15 cellular contexts compared by ENCODE assay signal in the genomic region with DNA sequence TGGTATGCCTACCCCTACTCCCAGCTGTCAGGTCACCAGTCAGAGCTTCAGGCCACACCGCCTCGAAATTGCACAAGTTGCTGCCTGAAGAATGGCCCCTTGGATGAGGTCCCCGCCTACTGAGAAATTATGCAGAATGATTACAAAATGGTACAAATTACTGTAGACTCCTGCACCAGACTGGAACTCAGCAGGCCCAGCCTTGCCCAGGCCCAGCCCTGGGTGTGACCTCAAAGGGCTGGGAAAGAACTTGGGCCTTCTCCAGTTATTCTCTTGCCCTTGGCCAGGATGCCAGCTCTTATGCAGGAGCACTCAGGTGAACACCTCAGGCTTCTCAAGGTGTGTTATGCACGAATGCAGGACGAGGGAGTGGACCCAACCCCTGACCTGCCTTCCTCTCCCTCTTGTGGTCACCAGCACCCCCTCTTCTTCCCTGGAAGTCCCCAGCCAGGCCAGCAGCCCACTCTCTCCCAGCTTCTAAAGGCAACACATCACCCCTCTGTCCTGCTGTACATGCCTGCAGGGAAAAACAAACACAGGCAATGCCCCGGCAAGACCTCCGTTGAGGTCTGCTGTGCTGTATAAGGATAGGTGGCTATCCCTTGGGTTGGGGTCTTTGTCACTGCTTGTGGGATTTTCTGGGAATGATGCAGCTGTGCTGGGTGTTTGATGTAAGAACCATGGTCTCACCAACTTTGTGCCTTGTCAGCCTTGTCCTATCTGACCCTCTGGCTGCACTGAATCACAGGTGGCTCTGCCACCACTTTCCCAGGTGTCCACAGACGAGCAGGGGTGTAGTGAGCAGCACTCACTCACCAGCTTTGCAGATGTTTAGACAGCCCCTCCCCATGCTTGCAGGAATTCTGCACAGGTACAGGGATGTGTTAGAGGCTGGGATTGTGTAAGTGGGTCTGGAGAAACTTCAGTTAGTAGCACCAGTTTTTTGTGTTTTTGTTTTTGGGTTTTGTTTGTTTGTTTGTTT.
DNase-seq lines count a peak whose midpoint lies in the region; ATAC-seq, FAIRE-seq and TF ChIP-seq lines count a peak whose summit lies in the region.
"Had no signal": no experiment of that assay in that cellular context is flagged by ENCODE, and none has a peak within 500 bp of the region (broad histone marks: within the 10 kb centered on the region; RNA-seq: fewer than 3 reads in every experiment).

No MANE protein-coding gene starts in this region.

- H3K36me3 ChIP-seq in Peyer's patch (peaks cover 0 to 5% (median 0%) of the 10 kb centered on the region in 3 donors), pancreas (no peaks in the 10 kb centered on the region), H7 (replicated peaks; ENCODE audit: control insufficient read depth, insufficient read depth, low read length) (no peaks in the 10 kb centered on the region)
- H3K36me3 ChIP-seq: tibial nerve had no signal

- no peak for FAIRE-seq in pancreas (lab: Jason Lieb, UNC)
- FAIRE-seq: islet of Langerhans had no signal

- TF ChIP-seq CTCF in CD14-positive monocyte (IDR thresholded peaks at IDR 0.05) = no peak
- no peak for TF ChIP-seq CTCF in Peyer's patch (IDR thresholded peaks at IDR 0.05)
- TF ChIP-seq CTCF in fibroblast of villous mesenchyme (IDR thresholded peaks at IDR 0.05; ENCODE audit: insufficient read depth, low read depth, low read length) = no peak
- no peak for TF ChIP-seq CTCF in pancreas (IDR thresholded peaks at IDR 0.05)

- H3K27ac Mint-ChIP-seq in CD14-positive monocyte = peak overlapping the region; percentile 75 to 93 (median 90)
- no peak overlapping the region for H3K27ac Mint-ChIP-seq in activated naive CD8-positive, alpha-beta T cell treated with anti-CD3 and anti-CD28 coated beads for 36 hours

- no peaks in the 10 kb centered on the region for H3K27me3 ChIP-seq in Peyer's patch
- no peaks in the 10 kb centered on the region for H3K27me3 ChIP-seq in pancreas
- H3K27me3 ChIP-seq in H7 (ENCODE audit: control insufficient read depth, insufficient read depth, low read length) = no peaks in the 10 kb centered on the region
- H3K27me3 ChIP-seq: tibial nerve had no signal

- H3K9me3 Mint-ChIP-seq in CD14-positive monocyte = peaks cover 0 to 2% (median 0%) of the 10 kb centered on the region in 7 donors
- no peaks in the 10 kb centered on the region for H3K9me3 Mint-ChIP-seq in activated naive CD8-positive, alpha-beta T cell treated with anti-CD3 and anti-CD28 coated beads for 36 hours

- H3K27ac ChIP-seq in Peyer's patch (peak overlapping the region in 1 of 4 donors; percentile 18), pancreas (peak overlapping the region in 3 of 4 donors; percentile 19 to 59 (median 35))

- no peaks in the 10 kb centered on the region for H3K27me3 Mint-ChIP-seq in CD14-positive monocyte (ENCODE audit: low read depth in 3 of 3)
- H3K27me3 Mint-ChIP-seq in activated naive CD8-positive, alpha-beta T cell treated with anti-CD3 and anti-CD28 coated beads for 36 hours = peaks cover 5% of the 10 kb centered on the region

- peak; percentile 88 to 94 (median 92) for ATAC-seq in pancreas
- ATAC-seq in HG03571 (IDR thresholded peaks at IDR 0.05; ENCODE audit: unreplicated experiment) = no peak
- ATAC-seq: activated CD4-positive, CD25-positive, alpha-beta regulatory T cell treated with anti-CD3 and anti-CD28 coated beads, Interleukin-2, amount 50 U/mL, for 24 hours had no signal

- intact Hi-C loops in CD14-positive monocyte (cut with micrococcal nuclease) (no loop called here), pancreas (cut with DNase I) (no loop called here)

- H3K4me3 ChIP-seq in Peyer's patch = no peak overlapping the region
- no peak overlapping the region for H3K4me3 ChIP-seq in fibroblast of villous mesenchyme (ENCODE audit: low read depth, low read length)
- H3K4me3 ChIP-seq in pancreas = no peak overlapping the region
- H3K4me3 ChIP-seq in H7 (ENCODE audit: insufficient read depth, low read depth, low read length) = no peak overlapping the region
- H3K4me3 ChIP-seq: tibial nerve had no signal

- no peak overlapping the region for H3K4me3 Mint-ChIP-seq in CD14-positive monocyte
- no peak overlapping the region for H3K4me3 Mint-ChIP-seq in activated naive CD8-positive, alpha-beta T cell treated with anti-CD3 and anti-CD28 coated beads for 36 hours

- TF ChIP-seq POLR2A in Peyer's patch (IDR thresholded peaks at IDR 0.05) = no peak

- H3K4me1 ChIP-seq in Peyer's patch (peaks cover 0 to 41% (median 0%) of the 10 kb centered on the region in 4 donors), pancreas (peaks cover 0 to 15% (median 11%) of the 10 kb centered on the region in 3 donors)

- peaks cover 9 to 20% of the 10 kb centered on the region in 2 donors for H3K36me3 Mint-ChIP-seq in CD14-positive monocyte
- H3K36me3 Mint-ChIP-seq in activated naive CD8-positive, alpha-beta T cell treated with anti-CD3 and anti-CD28 coated beads for 36 hours = no peaks in the 10 kb centered on the region

- H3K9me3 ChIP-seq in Peyer's patch (no peaks in the 10 kb centered on the region), pancreas (no peaks in the 10 kb centered on the region)
- H3K9me3 ChIP-seq: SK-N-SH, tibial nerve had no signal

- peaks cover 54% of the 10 kb centered on the region for H3K4me1 Mint-ChIP-seq in CD14-positive monocyte
- no peaks in the 10 kb centered on the region for H3K4me1 Mint-ChIP-seq in activated naive CD8-positive, alpha-beta T cell treated with anti-CD3 and anti-CD28 coated beads for 36 hours

- DNase-seq in CD14-positive monocyte (ENCODE audit: low spot score) (no peak), Peyer's patch (peak in 2 of 3 donors; percentile 61 to 64), fibroblast of villous mesenchyme (ENCODE audit: low read depth) (peak; percentile 13), pancreas (peak in 5 of 6 donors; percentile 61 to 69 (median 65)), H7 (no peak)
- no peak for DNase-seq in activated naive CD8-positive, alpha-beta T cell treated with anti-CD3 and anti-CD28 coated beads for 36 hours
- no peak for DNase-seq in activated CD4-positive, alpha-beta T cell treated with anti-CD3 and anti-CD28 coated beads for 1 hour
- DNase-seq: activated T-cell treated with anti-CD3 and anti-CD28 coated beads, Interleukin-2, amount 50 U/mL, for 1 hour; DMS 273 treated with DMSO at 0.1 percent for 48 hours; NCI-H82; SK-N-SH had no signal

- 55 to 61% methylated on average over 8 of the region's 8 CpGs for WGBS in pancreas, 2 donors

Comparison
In these comparisons a context has a peak if more than half of its experiments do, and no peak if none do; other contexts are left out.
1. DNase-seq: peak in Peyer's patch (2 of 3), fibroblast of villous mesenchyme (single experiment) and pancreas (5 of 6); none in CD14-positive monocyte (single experiment), H7 (single experiment), activated naive CD8-positive, alpha-beta T cell treated with anti-CD3 and anti-CD28 coated beads for 36 hours (single experiment) and activated CD4-positive, alpha-beta T cell treated with anti-CD3 and anti-CD28 coated beads for 1 hour (single experiment).